ENCODE assay signal across 17 cellular contexts in genomic region chrX:16920116-16920515, GRCh38. TPM values are rescaled to one million over a fixed set of nuclear protein-coding genes. Genes with fewer than 3 reads are reported as not detected.
"Had no signal": no experiment of that assay in that cellular context is flagged by ENCODE, and none has a peak within 500 bp of the region (broad histone marks: within the 10 kb centered on the region; RNA-seq: fewer than 3 reads in every experiment).

No MANE protein-coding gene starts in this region.

- DNase-seq: activated CD4-positive, alpha-beta T cell treated with anti-CD3 and anti-CD28 coated beads for 1 hour; activated gamma-delta T cell treated with Interleukin-2 at 50 U/mL for 16 hours; amniotic stem cell; foreskin melanocyte; hypothalamus; mammary epithelial cell; midbrain; nephron progenitor cell; nucleus accumbens; SW 1271; T-helper 2 cell; uterus; WERI-Rb-1 had no signal

- ATAC-seq: activated naive CD4-positive, alpha-beta T cell treated with anti-CD3 and anti-CD28 coated beads, Interleukin-2, amount 50 U/mL, for 72 hours; left lobe of liver had no signal

- FAIRE-seq: keratinocyte had no signal

RNA-seq across cellular contexts. Expression of gene REPS2, which starts 26.3 kb away (rescaled TPM):
- total RNA-seq: activated CD8-positive, alpha-beta memory T cell treated with anti-CD3 and anti-CD28 coated beads for 36 hours had no signal
